1 cellular context compared by ENCODE assay signal in the genomic region with DNA sequence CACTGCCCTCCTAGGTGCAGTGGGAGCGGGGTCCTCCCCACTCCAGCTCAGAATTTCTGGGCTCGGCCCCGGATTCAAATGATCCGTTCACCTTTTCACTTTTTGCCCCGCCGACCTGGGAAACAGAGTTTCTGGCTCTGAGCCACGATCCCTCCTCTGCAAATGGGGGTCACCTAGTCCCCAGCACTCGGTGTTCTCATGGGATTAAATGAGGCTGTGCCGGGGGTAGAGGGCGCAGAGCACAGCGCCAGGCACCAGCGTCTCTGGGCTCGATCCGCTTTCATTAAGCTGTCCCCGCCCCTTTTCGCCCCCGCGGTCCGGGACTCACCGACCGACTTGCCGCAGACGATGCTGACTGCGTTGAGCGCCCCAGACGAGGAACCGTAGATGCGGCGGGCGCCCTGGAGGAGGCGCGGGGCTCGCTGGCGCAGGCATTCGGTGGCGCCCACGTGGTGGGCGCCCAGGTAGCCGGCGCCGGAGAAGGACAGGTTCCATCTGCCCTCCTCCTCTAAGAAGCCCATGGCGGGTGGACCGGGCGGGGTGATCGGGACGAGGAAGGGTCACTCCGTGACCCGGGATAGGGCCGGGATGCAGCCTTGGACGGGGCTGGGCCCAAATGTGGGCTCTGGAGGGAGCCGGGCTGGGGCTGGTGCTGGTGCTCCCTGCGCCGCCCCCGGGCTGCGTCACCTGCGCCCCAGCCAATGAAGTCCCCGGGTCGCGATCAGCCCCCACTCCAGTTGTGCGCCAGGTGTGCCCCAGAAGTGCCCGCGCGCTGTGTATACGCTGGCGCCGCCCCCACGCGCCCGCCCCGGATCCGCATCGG.
TF ChIP-seq lines count a peak whose summit lies in the region.

A gene with protein sequence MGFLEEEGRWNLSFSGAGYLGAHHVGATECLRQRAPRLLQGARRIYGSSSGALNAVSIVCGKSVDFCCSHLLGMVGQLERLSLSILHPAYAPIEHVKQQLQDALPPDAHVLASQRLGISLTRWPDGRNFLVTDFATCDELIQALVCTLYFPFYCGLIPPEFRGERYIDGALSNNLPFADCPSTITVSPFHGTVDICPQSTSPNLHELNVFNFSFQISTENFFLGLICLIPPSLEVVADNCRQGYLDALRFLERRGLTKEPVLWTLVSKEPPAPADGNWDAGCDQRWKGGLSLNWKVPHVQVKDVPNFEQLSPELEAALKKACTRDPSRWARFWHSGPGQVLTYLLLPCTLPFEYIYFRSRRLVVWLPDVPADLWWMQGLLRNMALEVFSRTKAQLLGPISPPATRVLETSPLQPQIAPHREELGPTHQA (minus strand): TSS at position 654 of the 823 bp plus-strand sequence. CDS start 133 bp downstream, at position 521.

TF ChIP-seq in HEK293, 187 proteins besides CTCF, POLR2A, EP300 and RAD21 (continued from another document):
- TF ChIP-seq EGR2 (tag by site-specific recombination; IDR thresholded peaks at IDR 0.05; ENCODE audit: low read depth) = peak; percentile 46; the same call in 1 of the 2 replicates
- no peak for TF ChIP-seq ZNF23 (tag by site-specific recombination; IDR thresholded peaks at IDR 0.05; ENCODE audit: borderline replicate concordance)
- TF ChIP-seq BCL11A (tag by site-specific recombination; IDR thresholded peaks at IDR 0.05; ENCODE audit: low read depth) = no peak
- no peak for TF ChIP-seq MZF1 (tag by site-specific recombination; IDR thresholded peaks at IDR 0.05; ENCODE audit: borderline replicate concordance)
- no peak for TF ChIP-seq YY1 (tag by site-specific recombination; IDR thresholded peaks at IDR 0.05)
- no peak for TF ChIP-seq GLI4 (tag by site-specific recombination; IDR thresholded peaks at IDR 0.05)
- no peak for TF ChIP-seq ZNF155 (tag by site-specific recombination; IDR thresholded peaks at IDR 0.05)
- TF ChIP-seq ZFHX2 (tag by site-specific recombination; conservative IDR thresholded peaks at IDR 0.05) = 0 out of 2 replicates have a peak, but pooled peaks have one; percentile 4
- TF ChIP-seq ZNF670 (tag by site-specific recombination; IDR thresholded peaks at IDR 0.05; ENCODE audit: low read depth) = no peak
- TF ChIP-seq ZSCAN30 (tag by site-specific recombination; IDR thresholded peaks at IDR 0.05) = no peak
- no peak for TF ChIP-seq SALL2 (tag by site-specific recombination; IDR thresholded peaks at IDR 0.05; ENCODE audit: borderline replicate concordance)
- no peak for TF ChIP-seq ZNF600 (tag by site-specific recombination; IDR thresholded peaks at IDR 0.05)
